8 cellular contexts compared by ENCODE assay signal in the genomic region with DNA sequence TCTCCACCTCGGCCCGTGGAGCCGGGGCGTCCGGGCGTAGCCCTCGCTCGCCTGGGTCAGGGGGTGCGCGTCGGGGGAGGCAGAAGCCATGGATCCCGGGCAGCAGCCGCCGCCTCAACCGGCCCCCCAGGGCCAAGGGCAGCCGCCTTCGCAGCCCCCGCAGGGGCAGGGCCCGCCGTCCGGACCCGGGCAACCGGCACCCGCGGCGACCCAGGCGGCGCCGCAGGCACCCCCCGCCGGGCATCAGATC. TPM values are rescaled to one million over a fixed set of nuclear protein-coding genes. Genes with fewer than 3 reads are reported as not detected.
A peak's percentile ranks its signal among the peaks of the same experiment; 100 is the strongest.
DNase-seq lines count a peak whose midpoint lies in the region; ATAC-seq, FAIRE-seq and TF ChIP-seq lines count a peak whose summit lies in the region.

No MANE protein-coding gene starts in this region.

- POLR2A ChIA-PET in activated CD4-positive, alpha-beta T cell treated with anti-CD3 and anti-CD28 coated beads, Interleukin-2, amount 10 ng/mL, durations not matched to agents 7 days and 5 days (lab: Charles Lee) = no interaction called here

- no peaks in the 10 kb centered on the region for H3K27me3 ChIP-seq in bronchial epithelial cell (ENCODE audit: control insufficient read depth, insufficient read depth, low read length)
- H3K27me3 ChIP-seq in mucosa of rectum (ENCODE audit: control insufficient read depth in 2 of 2, insufficient read depth in 2 of 2, low read length in 2 of 2) = peaks cover 0 to 3% of the 10 kb centered on the region in 2 donors

- peak; percentile 26 for ATAC-seq in GM19025 (IDR thresholded peaks at IDR 0.05; ENCODE audit: low read depth, unreplicated experiment)
- peak; percentile 10 for ATAC-seq in HG03108 (IDR thresholded peaks at IDR 0.05; ENCODE audit: unreplicated experiment)

- H3K9me3 Mint-ChIP-seq in activated CD4-positive, alpha-beta T cell treated with anti-CD3 and anti-CD28 coated beads, Interleukin-2, amount 10 ng/mL, durations not matched to agents 7 days and 5 days = no peaks in the 10 kb centered on the region

- no peak for TF ChIP-seq CTCF in bronchial epithelial cell (IDR thresholded peaks at IDR 0.05; ENCODE audit: insufficient read depth, low read length, severe bottlenecking)

- DNase-seq in bronchial epithelial cell (ENCODE audit: low read depth) (no peak), foreskin melanocyte (no peak), NAMALWA (ENCODE audit: low spot score) (no peak)
- DNase-seq in activated CD4-positive, alpha-beta T cell treated with anti-CD3 and anti-CD28 coated beads, Interleukin-2, amount 50 U/mL, for 4 hours = no peak
- DNase-seq in activated CD4-positive, alpha-beta T cell treated with anti-CD3 and anti-CD28 coated beads, Interleukin-2, amount 10 ng/mL, durations not matched to agents 7 days and 5 days = no peak

- H3K4me1 Mint-ChIP-seq in activated CD4-positive, alpha-beta T cell treated with anti-CD3 and anti-CD28 coated beads, Interleukin-2, amount 10 ng/mL, durations not matched to agents 7 days and 5 days = peaks cover 14% of the 10 kb centered on the region

- FAIRE-seq in bronchial epithelial cell (lab: Jason Lieb, UNC) = no peak

- no peaks in the 10 kb centered on the region for H3K9me3 ChIP-seq in mucosa of rectum (ENCODE audit: control insufficient read depth in 2 of 2, low read length in 2 of 2)

- peak overlapping the region; percentile 89 to 90 for H3K27ac ChIP-seq in mucosa of rectum (ENCODE audit: low read depth in 2 of 2, low read length in 2 of 2)

- CTCF ChIA-PET in activated CD4-positive, alpha-beta T cell treated with anti-CD3 and anti-CD28 coated beads, Interleukin-2, amount 10 ng/mL, durations not matched to agents 7 days and 5 days (lab: Charles Lee) = no interaction called here

- H3K4me3 ChIP-seq in bronchial epithelial cell (ENCODE audit: low read depth, low read length) = peak overlapping the region; percentile 96
- peak overlapping the region; percentile 81 to 90 for H3K4me3 ChIP-seq in mucosa of rectum (ENCODE audit: low read length in 2 of 2)

- H3K9ac ChIP-seq in mucosa of rectum (ENCODE audit: low read depth in 1 of 2, low read length in 2 of 2) = peak overlapping the region; percentile 74 to 89

- H3K36me3 ChIP-seq in bronchial epithelial cell (ENCODE audit: control insufficient read depth, insufficient read depth, low read length) = no peaks in the 10 kb centered on the region
- no peaks in the 10 kb centered on the region for H3K36me3 ChIP-seq in mucosa of rectum (ENCODE audit: control insufficient read depth in 2 of 2, insufficient read depth in 2 of 2, low read length in 2 of 2)

- peaks cover 4% of the 10 kb centered on the region for H3K36me3 Mint-ChIP-seq in activated CD4-positive, alpha-beta T cell treated with anti-CD3 and anti-CD28 coated beads, Interleukin-2, amount 10 ng/mL, durations not matched to agents 7 days and 5 days (ENCODE audit: low read depth)

- H3K4me1 ChIP-seq in mucosa of rectum (ENCODE audit: control insufficient read depth in 2 of 2, insufficient read depth in 2 of 2, low read length in 2 of 2) = peaks cover 4 to 17% of the 10 kb centered on the region in 2 donors

- no peak overlapping the region for H3K27ac Mint-ChIP-seq in activated CD4-positive, alpha-beta T cell treated with anti-CD3 and anti-CD28 coated beads, Interleukin-2, amount 10 ng/mL, durations not matched to agents 7 days and 5 days

- H3K27me3 Mint-ChIP-seq in activated CD4-positive, alpha-beta T cell treated with anti-CD3 and anti-CD28 coated beads, Interleukin-2, amount 10 ng/mL, durations not matched to agents 7 days and 5 days = peaks cover 54% of the 10 kb centered on the region

- no peak overlapping the region for H3K4me3 Mint-ChIP-seq in activated CD4-positive, alpha-beta T cell treated with anti-CD3 and anti-CD28 coated beads, Interleukin-2, amount 10 ng/mL, durations not matched to agents 7 days and 5 days

RNA-seq across cellular contexts. Expression of gene YAP1, which starts 0.4 kb away (rescaled TPM):
- 151 and 152 TPM in 2 replicates for total RNA-seq in bronchial epithelial cell
- total RNA-seq in activated CD4-positive, alpha-beta T cell treated with anti-CD3 and anti-CD28 coated beads, Interleukin-2, amount 10 ng/mL, durations not matched to agents 7 days and 5 days = not detected

Comparison
In these comparisons a context has a peak if more than half of its experiments do, and no peak if none do; other contexts are left out.
1. RNA of gene YAP1, which starts 0.4 kb away (total RNA-seq): 151 to 152 TPM in bronchial epithelial cell; not detected in activated CD4-positive, alpha-beta T cell treated with anti-CD3 and anti-CD28 coated beads, Interleukin-2, amount 10 ng/mL, durations not matched to agents 7 days and 5 days; every median in the first group is over 100 times any median in the second.